Comparison of ENCODE assay signal across 28 cellular contexts in genomic region chr20:20411841-20412240, GRCh38. TPM values are rescaled to one million over a fixed set of nuclear protein-coding genes. Genes with fewer than 3 reads are reported as not detected.
DNase-seq lines count a peak whose midpoint lies in the region; ATAC-seq and TF ChIP-seq lines count a peak whose summit lies in the region.
"Had no signal": no experiment of that assay in that cellular context is flagged by ENCODE, and none has a peak within 500 bp of the region (broad histone marks: within the 10 kb centered on the region; RNA-seq: fewer than 3 reads in every experiment).

No MANE protein-coding gene starts in this region.

- TF ChIP-seq CTCF in brain (conservative IDR thresholded peaks at IDR 0.05): no peak

- peaks cover 42% of the 10 kb centered on the region for H3K4me1 Mint-ChIP-seq in activated naive CD8-positive, alpha-beta T cell treated with anti-CD3 and anti-CD28 coated beads, Interleukin-2, amount 50 U/mL, for 24 hours
- peaks cover 2% of the 10 kb centered on the region for H3K4me1 Mint-ChIP-seq in activated naive CD8-positive, alpha-beta T cell treated with anti-CD3 and anti-CD28 coated beads for 36 hours
- H3K4me1 Mint-ChIP-seq in brain: peaks cover 87% of the 10 kb centered on the region
- peaks cover 3 to 18% of the 10 kb centered on the region in 2 donors for H3K4me1 Mint-ChIP-seq in stimulated activated naive B cell treated with anti-CD40 and anti-IgM and Interleukin-4, amounts not matched to agents 10 μg/mL and 1 μg/mL and 100 μg/mL, for 72 hours

- H3K27me3 Mint-ChIP-seq in activated naive CD8-positive, alpha-beta T cell treated with anti-CD3 and anti-CD28 coated beads, Interleukin-2, amount 50 U/mL, for 24 hours: no peaks in the 10 kb centered on the region
- no peaks in the 10 kb centered on the region for H3K27me3 Mint-ChIP-seq in activated naive CD8-positive, alpha-beta T cell treated with anti-CD3 and anti-CD28 coated beads for 36 hours
- H3K27me3 Mint-ChIP-seq in brain: no peaks in the 10 kb centered on the region
- H3K27me3 Mint-ChIP-seq in stimulated activated naive B cell treated with anti-CD40 and anti-IgM and Interleukin-4, amounts not matched to agents 10 μg/mL and 1 μg/mL and 100 μg/mL, for 72 hours: no peaks in the 10 kb centered on the region
- H3K27me3 Mint-ChIP-seq: memory B cell, naive B cell had no signal

- H3K36me3 Mint-ChIP-seq in activated naive CD8-positive, alpha-beta T cell treated with anti-CD3 and anti-CD28 coated beads, Interleukin-2, amount 50 U/mL, for 24 hours (ENCODE audit: low read depth): peaks cover 10% of the 10 kb centered on the region
- no peaks in the 10 kb centered on the region for H3K36me3 Mint-ChIP-seq in activated naive CD8-positive, alpha-beta T cell treated with anti-CD3 and anti-CD28 coated beads for 36 hours
- no peaks in the 10 kb centered on the region for H3K36me3 Mint-ChIP-seq in brain
- peaks cover 6 to 17% of the 10 kb centered on the region in 2 donors for H3K36me3 Mint-ChIP-seq in stimulated activated naive B cell treated with anti-CD40 and anti-IgM and Interleukin-4, amounts not matched to agents 10 μg/mL and 1 μg/mL and 100 μg/mL, for 72 hours

- DNase-seq in DMS79 treated with DMSO at 0.1 percent for 48 hours (lab: John Stamatoyannopoulos, UW): peak; percentile 28
- DNase-seq in DMS79 (lab: John Stamatoyannopoulos, UW): no peak
- no peak for DNase-seq in activated naive CD8-positive, alpha-beta T cell treated with anti-CD3 and anti-CD28 coated beads, Interleukin-2, amount 50 U/mL, for 24 hours
- DNase-seq in activated naive CD8-positive, alpha-beta T cell treated with anti-CD3 and anti-CD28 coated beads for 36 hours: no peak
- DNase-seq in stimulated activated naive B cell treated with anti-CD40 and anti-IgM and Interleukin-4, amounts not matched to agents 10 μg/mL and 1 μg/mL and 100 μg/mL, for 72 hours: no peak
- DNase-seq in mesenteric fat pad (ENCODE audit: low spot score): no peak
- DNase-seq: 8988T; activated CD4-positive, CD25-positive, alpha-beta regulatory T cell; AML-193; amniotic stem cell; CD8-positive, alpha-beta T cell; cortex of kidney; HCEC 1CT; MM.1S; naive B cell; ovary; spleen; stimulated activated CD4-positive, alpha-beta T cell treated with anti-CD3 and anti-CD28 coated beads, Interleukin-4, amount 100 ng/mL, for 1 hour; T-helper 9 cell; transverse colon had no signal

- peak overlapping the region; percentile 67 for H3K4me3 Mint-ChIP-seq in activated naive CD8-positive, alpha-beta T cell treated with anti-CD3 and anti-CD28 coated beads, Interleukin-2, amount 50 U/mL, for 24 hours
- no peak overlapping the region for H3K4me3 Mint-ChIP-seq in activated naive CD8-positive, alpha-beta T cell treated with anti-CD3 and anti-CD28 coated beads for 36 hours
- H3K4me3 Mint-ChIP-seq in brain: peak overlapping the region; percentile 59 to 86 (median 75)
- no peak overlapping the region for H3K4me3 Mint-ChIP-seq in stimulated activated naive B cell treated with anti-CD40 and anti-IgM and Interleukin-4, amounts not matched to agents 10 μg/mL and 1 μg/mL and 100 μg/mL, for 72 hours
- H3K4me3 Mint-ChIP-seq: CD8-positive, alpha-beta T cell; memory B cell; naive B cell had no signal

- H3K27ac Mint-ChIP-seq in activated naive CD8-positive, alpha-beta T cell treated with anti-CD3 and anti-CD28 coated beads, Interleukin-2, amount 50 U/mL, for 24 hours: peak overlapping the region; percentile 88
- H3K27ac Mint-ChIP-seq in activated naive CD8-positive, alpha-beta T cell treated with anti-CD3 and anti-CD28 coated beads for 36 hours: no peak overlapping the region
- H3K27ac Mint-ChIP-seq in brain: peak overlapping the region; percentile 71 to 97 (median 91)
- H3K27ac Mint-ChIP-seq in stimulated activated naive B cell treated with anti-CD40 and anti-IgM and Interleukin-4, amounts not matched to agents 10 μg/mL and 1 μg/mL and 100 μg/mL, for 72 hours: peak overlapping the region; percentile 22
- H3K27ac Mint-ChIP-seq: CD8-positive, alpha-beta T cell had no signal

- H3K9me3 Mint-ChIP-seq in activated naive CD8-positive, alpha-beta T cell treated with anti-CD3 and anti-CD28 coated beads, Interleukin-2, amount 50 U/mL, for 24 hours: no peaks in the 10 kb centered on the region
- no peaks in the 10 kb centered on the region for H3K9me3 Mint-ChIP-seq in activated naive CD8-positive, alpha-beta T cell treated with anti-CD3 and anti-CD28 coated beads for 36 hours
- H3K9me3 Mint-ChIP-seq in brain: no peaks in the 10 kb centered on the region
- H3K9me3 Mint-ChIP-seq in stimulated activated naive B cell treated with anti-CD40 and anti-IgM and Interleukin-4, amounts not matched to agents 10 μg/mL and 1 μg/mL and 100 μg/mL, for 72 hours: no peaks in the 10 kb centered on the region
- H3K9me3 Mint-ChIP-seq: CD8-positive, alpha-beta T cell; memory B cell; naive B cell had no signal

- ATAC-seq in activated naive CD8-positive, alpha-beta T cell treated with anti-CD3 and anti-CD28 coated beads, Interleukin-2, amount 50 U/mL, for 24 hours: no peak
- no peak for ATAC-seq in stimulated activated naive B cell treated with anti-CD40 and anti-IgM and Interleukin-4, amounts not matched to agents 10 μg/mL and 1 μg/mL and 100 μg/mL, for 72 hours (replicated peaks)
- no peak for ATAC-seq in HG03039 (IDR thresholded peaks at IDR 0.05; ENCODE audit: unreplicated experiment)
- ATAC-seq: CD8-positive, alpha-beta T cell; K562 had no signal

RNA-seq across cellular contexts. Expression of gene INSM1, which starts 43.9 kb away (rescaled TPM):
- total RNA-seq in activated naive CD8-positive, alpha-beta T cell treated with anti-CD3 and anti-CD28 coated beads for 36 hours: under 1 TPM; 0.19 to 0.34 TPM
- polyA plus RNA-seq in brain (ENCODE audit: insufficient read depth, low read depth, low replicate concordance): 321 TPM
- not detected for total RNA-seq in mesenteric fat pad
- total RNA-seq: bronchial epithelial cell; CD8-positive, alpha-beta T cell; fibroblast of lung; glomerular endothelial cell; K562; ovary; right atrium auricular region had no signal
- polyA plus RNA-seq: fibroblast of lung, K562 had no signal

Comparison
In these comparisons a context has a peak if more than half of its experiments do, and no peak if none do; other contexts are left out.
1. H3K4me3 Mint-ChIP-seq: peak in activated naive CD8-positive, alpha-beta T cell treated with anti-CD3 and anti-CD28 coated beads, Interleukin-2, amount 50 U/mL, for 24 hours (single experiment) and brain (5 of 5); none in activated naive CD8-positive, alpha-beta T cell treated with anti-CD3 and anti-CD28 coated beads for 36 hours (single experiment) and stimulated activated naive B cell treated with anti-CD40 and anti-IgM and Interleukin-4, amounts not matched to agents 10 μg/mL and 1 μg/mL and 100 μg/mL, for 72 hours (0 of 2).